ENCODE assay signal across 8 cellular contexts in genomic region chr10:90871279-90871760, GRCh38. TPM values are rescaled to one million over a fixed set of nuclear protein-coding genes. Genes with fewer than 3 reads are reported as not detected.
DNase-seq lines count a peak whose midpoint lies in the region; ATAC-seq, FAIRE-seq and TF ChIP-seq lines count a peak whose summit lies in the region.

No MANE protein-coding gene starts in this region.

- H3K9me2 ChIP-seq in PC-3 (replicated peaks; ENCODE audit: low read length): no peaks in the 10 kb centered on the region

- H3K4me2 ChIP-seq in PC-3 (ENCODE audit: low read length) (peak overlapping the region; percentile 94), osteoblast (ENCODE audit: insufficient read depth, low read length) (peak overlapping the region; percentile 98)

- H3F3A ChIP-seq in PC-3 (ENCODE audit: low read length, unreplicated experiment): no peaks in the 10 kb centered on the region

- peaks cover 33% of the 10 kb centered on the region for H3K79me2 ChIP-seq in PC-3 (ENCODE audit: low read length)
- H3K79me2 ChIP-seq in osteoblast (ENCODE audit: insufficient read depth, low read length): peaks cover 30% of the 10 kb centered on the region

- H4K20me1 ChIP-seq in PC-3 (ENCODE audit: low read length) (no peaks in the 10 kb centered on the region), osteoblast (ENCODE audit: insufficient read depth, low read length) (peaks cover 13% of the 10 kb centered on the region)

- CTCF ChIA-PET in PC-3 (lab: Charles Lee): interaction anchor here (0.6 kb wide), 2 partner anchors 9 to 236 kb away, joined by 3 to 10 read pairs; no protein-coding TSS in a partner anchor

- FAIRE-seq in D721Med (lab: Jason Lieb, UNC): peak; percentile 88

- TF ChIP-seq CTCF in D721Med (IDR thresholded peaks at IDR 0.05; ENCODE audit: insufficient read depth, missing control alignments): no peak
- no peak for TF ChIP-seq CTCF in GM20000 (IDR thresholded peaks at IDR 0.05; ENCODE audit: extremely low read depth, missing control alignments)
- 0 out of 2 replicates have a peak, but pooled peaks have one; percentile 30 for TF ChIP-seq CTCF in PC-3 (conservative IDR thresholded peaks at IDR 0.05; ENCODE audit: low read depth, low read length)
- TF ChIP-seq CTCF in cardiac muscle cell (IDR thresholded peaks at IDR 0.05; ENCODE audit: low read depth, low read length): peak; percentile 74
- peak; percentile 74 for TF ChIP-seq CTCF in osteoblast (IDR thresholded peaks at IDR 0.05; ENCODE audit: extremely low read depth, low read depth, low read length)

- peak overlapping the region; percentile 82; the same call in 1 of the 2 replicates for H3K9ac ChIP-seq in PC-3 (ENCODE audit: low read length)
- peak overlapping the region; percentile 89 for H3K9ac ChIP-seq in adipocyte (ENCODE audit: low read length)

- H3K9me3 ChIP-seq in PC-3 (ENCODE audit: low read length): no peaks in the 10 kb centered on the region
- peaks cover 14% of the 10 kb centered on the region for H3K9me3 ChIP-seq in adipocyte (ENCODE audit: control insufficient read depth, low read length)
- no peaks in the 10 kb centered on the region for H3K9me3 ChIP-seq in cardiac muscle cell (ENCODE audit: low read depth)
- no peaks in the 10 kb centered on the region for H3K9me3 ChIP-seq in osteoblast (ENCODE audit: low read depth, low read length)

- POLR2A ChIA-PET in PC-3 (lab: Charles Lee; ENCODE audit: unreplicated experiment): interaction anchor here (0.6 kb wide), 1 partner anchor 613 kb away, joined by 4 read pairs; no protein-coding TSS in a partner anchor

- H3K27me3 ChIP-seq in PC-3 (ENCODE audit: low read length): no peaks in the 10 kb centered on the region
- H3K27me3 ChIP-seq in adipocyte (replicated peaks; ENCODE audit: control insufficient read depth, insufficient read depth, low read length): peaks cover 20% of the 10 kb centered on the region
- H3K27me3 ChIP-seq in cardiac muscle cell: no peaks in the 10 kb centered on the region
- H3K27me3 ChIP-seq in osteoblast (ENCODE audit: insufficient read depth, low read length): peaks cover 6% of the 10 kb centered on the region

- H2AFZ ChIP-seq in PC-3 (ENCODE audit: low read length) (peak overlapping the region; percentile 99), osteoblast (ENCODE audit: low read length) (peak overlapping the region; percentile 96)

- BruUV-seq in PC-3 (replicated peaks; lab: Mats Ljungman, UMichigan): no TSS peak

- ATAC-seq in HG03571 (IDR thresholded peaks at IDR 0.05; ENCODE audit: unreplicated experiment) (peak; percentile 60), PC-3 (0 out of 2 replicates have a peak, but pooled peaks have one; percentile 5)

- peaks cover 9% of the 10 kb centered on the region for H3K36me3 ChIP-seq in PC-3 (ENCODE audit: low read depth, low read length)
- peaks cover 10% of the 10 kb centered on the region for H3K36me3 ChIP-seq in adipocyte (ENCODE audit: control insufficient read depth, insufficient read depth, low read length, severe bottlenecking)
- peaks cover 4% of the 10 kb centered on the region for H3K36me3 ChIP-seq in cardiac muscle cell
- H3K36me3 ChIP-seq in osteoblast (ENCODE audit: insufficient read depth, low read length): peaks cover 6% of the 10 kb centered on the region

- H3K4me1 ChIP-seq in PC-3 (ENCODE audit: insufficient read depth, low read length) (0 out of 2 replicates have a peak, but pooled peaks cover 6% of the 10 kb centered on the region), adipocyte (ENCODE audit: control insufficient read depth, insufficient read depth, low read length) (peaks cover 7% of the 10 kb centered on the region), cardiac muscle cell (ENCODE audit: low read depth) (peaks cover 7% of the 10 kb centered on the region), osteoblast (ENCODE audit: insufficient read depth, low read length) (peaks cover 15% of the 10 kb centered on the region)

- no peak overlapping the region for H3K27ac ChIP-seq in PC-3 (ENCODE audit: low read length)
- H3K27ac ChIP-seq in cardiac muscle cell: no peak overlapping the region
- peak overlapping the region; percentile 84 for H3K27ac ChIP-seq in osteoblast (ENCODE audit: low read depth, low read length)

- intact Hi-C loops in PC-3 (cut with micrococcal nuclease): no loop called here
- intact Hi-C loops in posterior vena cava (cut with DNase I): no loop called here

- no peak for DNase-seq in D721Med (ENCODE audit: insufficient read length, low spot score)
- DNase-seq in GM20000 (ENCODE audit: low spot score): peak; percentile 65
- no peak for DNase-seq in PC-3
- peak; percentile 86 for DNase-seq in adipocyte (ENCODE audit: low read depth)
- peak; percentile 78 to 92 for DNase-seq in cardiac muscle cell (ENCODE audit: low read depth in 1 of 2, low spot score in 1 of 2)
- peak; percentile 76 for DNase-seq in osteoblast (ENCODE audit: insufficient read length, low spot score, missing footprints)
- DNase-seq in posterior vena cava (ENCODE audit: low spot score): no peak

- H3K4me3 ChIP-seq in PC-3 (ENCODE audit: low read length): peak overlapping the region; percentile 95
- peak overlapping the region; percentile 94 for H3K4me3 ChIP-seq in adipocyte (ENCODE audit: low read length)
- H3K4me3 ChIP-seq in cardiac muscle cell: peak overlapping the region; percentile 93
- H3K4me3 ChIP-seq in osteoblast (ENCODE audit: insufficient read depth, low read length): peak overlapping the region; percentile 98

RNA-seq across cellular contexts. Expression of gene RPP30, which starts 0.5 kb away (rescaled TPM):
- total RNA-seq in PC-3 (2014; rRNA removed) (44.3 and 57.8 TPM in 2 replicates), cardiac muscle cell (23.6 and 26.7 TPM in 2 replicates), osteoblast (43.1 and 47.1 TPM in 2 replicates), posterior vena cava (10 to 100 TPM; 28.2 to 28.6 TPM)
- 48.4 and 51.4 TPM in 2 replicates for polyA plus RNA-seq in cardiac muscle cell

RNA-seq across cellular contexts. Expression of gene HTR7, which starts 13.5 kb away (rescaled TPM):
- 0.29 and 0.62 TPM in 2 replicates for total RNA-seq in PC-3 (2014; rRNA removed)
- 0.07 TPM in 1 of 2 replicates, not detected in the other for total RNA-seq in cardiac muscle cell
- polyA plus RNA-seq in cardiac muscle cell: not detected in 2 replicates
- total RNA-seq in osteoblast: 9.8 and 12.4 TPM in 2 replicates
- total RNA-seq in posterior vena cava: 1 to 10 TPM in 1 of 2 donors, under 1 TPM in 1; 0.83 to 1.0 TPM

RNA-seq across cellular contexts. Expression of gene ANKRD1, which starts 49.6 kb away (rescaled TPM):
- total RNA-seq in PC-3 (2014; rRNA removed): 2.8 and 3.5 TPM in 2 replicates
- total RNA-seq in cardiac muscle cell: 32.7 and 39.1 TPM in 2 replicates
- 9.4 and 12.6 TPM in 2 replicates for polyA plus RNA-seq in cardiac muscle cell
- 27.7 and 52.1 TPM in 2 replicates for total RNA-seq in osteoblast
- 10 to 100 TPM in 1 of 2 donors, 1 to 10 TPM in 1; 3.5 to 43.7 TPM for total RNA-seq in posterior vena cava

Comparison
In these comparisons a context has a peak if more than half of its experiments do, and no peak if none do; other contexts are left out.
1. DNase-seq: peak in GM20000 (single experiment), adipocyte (single experiment), cardiac muscle cell (2 of 2) and osteoblast (single experiment); none in D721Med (single experiment), PC-3 (single experiment) and posterior vena cava (single experiment).
2. CTCF ChIP-seq: peak in PC-3 (single experiment), cardiac muscle cell (single experiment) and osteoblast (single experiment); none in D721Med (single experiment) and GM20000 (single experiment).
3. Peak in every context shown above with its lines, with median percentiles within 50 percentile points of each other: H3K4me3 ChIP-seq.